In genomic region chr20:44423480-44423879, GRCh38 we compare ENCODE assay signal across 19 cellular contexts. TPM values are rescaled to one million over a fixed set of nuclear protein-coding genes. Genes with fewer than 3 reads are reported as not detected.
DNase-seq lines count a peak whose midpoint lies in the region; ATAC-seq, FAIRE-seq and TF ChIP-seq lines count a peak whose summit lies in the region.
"Had no signal": no experiment of that assay in that cellular context is flagged by ENCODE, and none has a peak within 500 bp of the region (broad histone marks: within the 10 kb centered on the region; RNA-seq: fewer than 3 reads in every experiment).

No MANE protein-coding gene starts in this region.

- DNase-seq in A673 (ENCODE audit: low spot score) (peak; percentile 20), H7 (peak; percentile 40), bronchial epithelial cell (ENCODE audit: low read depth) (peak; percentile 10), foreskin keratinocyte (no peak), NCI-H2107 (lab: John Stamatoyannopoulos, UW) (no peak)
- DNase-seq: Calu3; CD8-positive, alpha-beta T cell; HCEC 1CT; NCI-H1436; NCI-H2029 treated with DMSO at 0.1 percent for 48 hours; NCI-H524; NCI-H82; T-helper 1 cell had no signal

- H3K27ac ChIP-seq in A673 (ENCODE audit: low read depth, low read length, poor library complexity, severe bottlenecking) (no peak overlapping the region), foreskin keratinocyte (no peak overlapping the region)
- H3K27ac ChIP-seq: BLaER1 treated with 17β-estradiol and CSF1 and Interleukin-3, amounts not matched to agents 10 nM and 100 nM; KMS-11; RWPE1 had no signal

- peak; percentile 62 for ATAC-seq in foreskin keratinocyte
- ATAC-seq in HG02571 (IDR thresholded peaks at IDR 0.05; ENCODE audit: unreplicated experiment): no peak
- no peak for ATAC-seq in HG03095 (IDR thresholded peaks at IDR 0.05; ENCODE audit: unreplicated experiment)
- no peak for ATAC-seq in GM18498 (IDR thresholded peaks at IDR 0.05; ENCODE audit: unreplicated experiment)
- ATAC-seq: CD8-positive, alpha-beta T cell had no signal

- no peak for FAIRE-seq in bronchial epithelial cell (lab: Jason Lieb, UNC)

- H3K4me3 ChIP-seq in A673 (ENCODE audit: low read depth, low read length, poor library complexity, severe bottlenecking) (no peak overlapping the region), H7 (ENCODE audit: insufficient read depth, low read depth, low read length) (no peak overlapping the region), bronchial epithelial cell (ENCODE audit: low read depth, low read length) (no peak overlapping the region)
- H3K4me3 ChIP-seq: BLaER1 treated with 17β-estradiol and CSF1 and Interleukin-3, amounts not matched to agents 10 nM and 100 nM had no signal

- CTCF ChIA-PET in A673 (lab: Charles Lee): no interaction called here

- intact Hi-C loops in A673 (cut with micrococcal nuclease; ENCODE audit: unreplicated experiment): no loop called here

- H3K4me1 ChIP-seq in A673 (ENCODE audit: insufficient read depth, low read length, poor library complexity, severe bottlenecking): no peaks in the 10 kb centered on the region
- H3K4me1 ChIP-seq in foreskin keratinocyte: peaks cover 15% of the 10 kb centered on the region

- no peaks in the 10 kb centered on the region for H3K36me3 ChIP-seq in A673 (ENCODE audit: insufficient read depth, low read length, poor library complexity, severe bottlenecking)
- no peaks in the 10 kb centered on the region for H3K36me3 ChIP-seq in H7 (replicated peaks; ENCODE audit: control insufficient read depth, insufficient read depth, low read length)
- no peaks in the 10 kb centered on the region for H3K36me3 ChIP-seq in bronchial epithelial cell (ENCODE audit: control insufficient read depth, insufficient read depth, low read length)
- H3K36me3 ChIP-seq: BLaER1 treated with 17β-estradiol and CSF1 and Interleukin-3, amounts not matched to agents 10 nM and 100 nM had no signal

- no TSS peak for BruUV-seq in A673 (replicated peaks; lab: Mats Ljungman, UMichigan)

- no peaks in the 10 kb centered on the region for H3K9me3 ChIP-seq in A673 (ENCODE audit: low read depth, low read length, poor library complexity, severe bottlenecking)
- H3K9me3 ChIP-seq: BLaER1 treated with 17β-estradiol and CSF1 and Interleukin-3, amounts not matched to agents 10 nM and 100 nM had no signal

- no peak for TF ChIP-seq CTCF in A673 (conservative IDR thresholded peaks at IDR 0.05; ENCODE audit: low read depth, low read length)
- no peak for TF ChIP-seq CTCF in bronchial epithelial cell (IDR thresholded peaks at IDR 0.05; ENCODE audit: insufficient read depth, low read length, severe bottlenecking)
- TF ChIP-seq CTCF in foreskin keratinocyte (conservative IDR thresholded peaks at IDR 0.05): no peak

- POLR2A ChIA-PET in A673 (lab: Charles Lee; ENCODE audit: low non-redundant PET): no interaction called here

- H3K27me3 ChIP-seq in A673 (replicated peaks; ENCODE audit: insufficient read depth, low read depth, low read length, poor library complexity): no peaks in the 10 kb centered on the region
- H3K27me3 ChIP-seq in H7 (ENCODE audit: control insufficient read depth, insufficient read depth, low read length): no peaks in the 10 kb centered on the region
- no peaks in the 10 kb centered on the region for H3K27me3 ChIP-seq in bronchial epithelial cell (ENCODE audit: control insufficient read depth, insufficient read depth, low read length)
- H3K27me3 ChIP-seq in foreskin keratinocyte: peaks cover 3% of the 10 kb centered on the region
- H3K27me3 ChIP-seq: BLaER1 treated with 17β-estradiol and CSF1 and Interleukin-3, amounts not matched to agents 10 nM and 100 nM had no signal

RNA-seq across cellular contexts. Expression of gene TTPAL, which starts 52.2 kb away (rescaled TPM):
- total RNA-seq in A673 (2021): 14.3 and 14.6 TPM in 2 replicates
- 3.6 TPM in 2 replicates for total RNA-seq in H7 (2014; rRNA removed; shearing (Covaris generic))
- 9.0 and 12.5 TPM in 2 replicates for total RNA-seq in bronchial epithelial cell
- 25.0 and 31.9 TPM in 2 replicates for total RNA-seq in foreskin keratinocyte
- polyA plus RNA-seq in foreskin keratinocyte: 8.4 and 9.5 TPM in 2 replicates

Comparison
In these comparisons a context has a peak if more than half of its experiments do, and no peak if none do; other contexts are left out.
1. DNase-seq: peak in A673 (single experiment), H7 (single experiment) and bronchial epithelial cell (single experiment); none in foreskin keratinocyte (0 of 2) and NCI-H2107 (single experiment).